In the genomic region with DNA sequence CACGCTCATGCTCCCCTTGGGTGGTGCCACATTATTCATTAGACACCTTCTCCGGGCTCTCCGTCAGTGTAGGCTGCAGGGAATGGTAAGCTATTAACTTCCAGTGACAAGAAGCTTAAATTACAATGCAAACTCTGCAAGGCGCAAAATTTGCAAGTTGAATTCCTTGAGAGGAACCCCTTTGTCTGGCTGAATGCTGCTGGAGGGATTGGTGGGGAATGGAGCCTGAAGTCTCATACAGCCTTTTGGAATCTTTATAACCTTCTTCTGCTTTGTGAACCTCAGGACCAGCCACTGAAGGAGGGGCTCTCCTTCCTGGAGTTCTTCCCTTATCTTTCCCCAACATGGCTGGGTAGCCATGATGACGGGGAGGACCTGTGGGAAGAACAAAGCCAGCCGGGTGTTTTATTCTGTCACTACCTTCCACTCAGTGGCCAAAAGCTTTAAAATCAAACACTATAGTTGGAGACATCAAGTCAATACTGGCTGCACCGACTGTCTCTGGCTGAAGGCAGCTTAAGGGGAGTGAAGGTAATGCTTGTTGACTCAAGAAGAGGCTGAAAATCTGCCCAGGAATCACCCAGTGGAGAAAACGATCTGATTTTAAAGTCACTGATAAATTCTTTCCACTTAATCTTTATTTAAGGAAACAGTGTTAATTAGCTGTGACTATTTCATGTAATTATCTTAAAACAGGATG, we compare ENCODE assay signal across 23 cellular contexts.
DNase-seq lines count a peak whose midpoint lies in the region; ATAC-seq and TF ChIP-seq lines count a peak whose summit lies in the region.
"Had no signal": no experiment of that assay in that cellular context is flagged by ENCODE, and none has a peak within 500 bp of the region (broad histone marks: within the 10 kb centered on the region; RNA-seq: fewer than 3 reads in every experiment).

No MANE protein-coding gene starts in this region.

- H3K36me3 Mint-ChIP-seq in HFFc6 (ENCODE audit: low read depth) = no peaks in the 10 kb centered on the region
- H3K36me3 Mint-ChIP-seq: CD8-positive, alpha-beta T cell; stimulated activated naive B cell treated with anti-CD40 and anti-IgM and Interleukin-4, amounts not matched to agents 10 μg/mL and 1 μg/mL and 100 μg/mL, for 72 hours had no signal

- no peak overlapping the region for H3K23ac ChIP-seq in trophoblast cell (ENCODE audit: low read length)

- TF ChIP-seq CTCF in GM10266 (IDR thresholded peaks at IDR 0.05; ENCODE audit: control insufficient read depth, insufficient read depth, low read depth, missing control alignments) (no peak), HFFc6 (IDR thresholded peaks at IDR 0.05) (no peak)

- H3K36me3 ChIP-seq in HAP-1 (replicated peaks) = no peaks in the 10 kb centered on the region
- no peaks in the 10 kb centered on the region for H3K36me3 ChIP-seq in ectodermal cell (ENCODE audit: control insufficient read depth, insufficient read depth, low read length)
- H3K36me3 ChIP-seq in trophoblast cell (ENCODE audit: control insufficient read depth in 1 of 2, insufficient read depth in 2 of 2, low read length in 2 of 2) = no peaks in the 10 kb centered on the region
- H3K36me3 ChIP-seq: tibial artery had no signal

- no peak overlapping the region for H3K4me2 ChIP-seq in trophoblast cell (ENCODE audit: low read length)
- H3K4me2 ChIP-seq: SK-N-SH had no signal

- H3K4me3 Mint-ChIP-seq in HFFc6 = no peak overlapping the region
- H3K4me3 Mint-ChIP-seq: activated CD8-positive, alpha-beta T cell treated with anti-CD3 and anti-CD28 coated beads for 36 hours; CD8-positive, alpha-beta T cell; central memory CD8-positive, alpha-beta T cell; stimulated activated naive B cell treated with anti-CD40 and anti-IgM and Interleukin-4, amounts not matched to agents 10 μg/mL and 1 μg/mL and 100 μg/mL, for 72 hours; T-helper 2 cell treated with Interferon-gamma antibody and Interleukin-4, amounts not matched to agents 5 μg/mL and 100 μg/mL, for 36 hours had no signal

- no peaks in the 10 kb centered on the region for H3K27me3 ChIP-seq in HAP-1 (ENCODE audit: low read depth)
- H3K27me3 ChIP-seq in ectodermal cell (ENCODE audit: control insufficient read depth, insufficient read depth, low read length, poor library complexity, severe bottlenecking) = no peaks in the 10 kb centered on the region
- no peaks in the 10 kb centered on the region for H3K27me3 ChIP-seq in trophoblast cell (ENCODE audit: insufficient read depth, low read length)
- H3K27me3 ChIP-seq: tibial artery had no signal

- 14 to 21% methylated on average over 7 of the region's 8 CpGs for WGBS in ectodermal cell, 2 experiments
- WGBS in trophoblast cell (ENCODE audit: extremely low coverage, insufficient coverage, insufficient read length) = no CpG with 5 or more reads among the region's 8 CpGs

- H3K9me3 ChIP-seq in HAP-1 = no peaks in the 10 kb centered on the region
- no peaks in the 10 kb centered on the region for H3K9me3 ChIP-seq in ectodermal cell (ENCODE audit: control insufficient read depth, low read length)
- no peaks in the 10 kb centered on the region for H3K9me3 ChIP-seq in trophoblast cell (ENCODE audit: insufficient read depth, low read depth, low read length)
- H3K9me3 ChIP-seq: SK-N-SH, tibial artery had no signal

- ATAC-seq in GM19455 (IDR thresholded peaks at IDR 0.05; ENCODE audit: unreplicated experiment) = no peak
- ATAC-seq: activated CD8-positive, alpha-beta T cell treated with anti-CD3 and anti-CD28 coated beads for 36 hours; CD8-positive, alpha-beta T cell; stimulated activated naive B cell treated with anti-CD40 and anti-IgM and Interleukin-4, amounts not matched to agents 10 μg/mL and 1 μg/mL and 100 μg/mL, for 72 hours had no signal

- no peak overlapping the region for H3K27ac Mint-ChIP-seq in HFFc6
- H3K27ac Mint-ChIP-seq: activated CD8-positive, alpha-beta T cell treated with anti-CD3 and anti-CD28 coated beads for 36 hours; CD8-positive, alpha-beta T cell; stimulated activated naive B cell treated with anti-CD40 and anti-IgM and Interleukin-4, amounts not matched to agents 10 μg/mL and 1 μg/mL and 100 μg/mL, for 72 hours; T-helper 2 cell treated with Interferon-gamma antibody and Interleukin-4, amounts not matched to agents 5 μg/mL and 100 μg/mL, for 36 hours had no signal

- peaks cover 15% of the 10 kb centered on the region for H3K4me1 ChIP-seq in HAP-1
- peaks cover 11% of the 10 kb centered on the region for H3K4me1 ChIP-seq in ectodermal cell (ENCODE audit: control insufficient read depth, insufficient read depth, low read length)
- H3K4me1 ChIP-seq in trophoblast cell (ENCODE audit: control insufficient read depth in 1 of 2, insufficient read depth in 2 of 2, low read length in 2 of 2) = peaks cover 6 to 10% of the 10 kb centered on the region in 2 experiments
- H3K4me1 ChIP-seq: parathyroid adenoma, tibial artery had no signal

- peak overlapping the region; percentile 20 for H2BK120ac ChIP-seq in trophoblast cell (ENCODE audit: insufficient read depth, low read length, poor library complexity)

- no peak overlapping the region for H3K14ac ChIP-seq in trophoblast cell (ENCODE audit: low read length)

- H2BK12ac ChIP-seq in trophoblast cell (ENCODE audit: low read length) = peak overlapping the region; percentile 37

- no peaks in the 10 kb centered on the region for H3K27me3 Mint-ChIP-seq in HFFc6 (ENCODE audit: insufficient read depth)
- H3K27me3 Mint-ChIP-seq: activated CD8-positive, alpha-beta T cell treated with anti-CD3 and anti-CD28 coated beads for 36 hours; central memory CD8-positive, alpha-beta T cell; stimulated activated naive B cell treated with anti-CD40 and anti-IgM and Interleukin-4, amounts not matched to agents 10 μg/mL and 1 μg/mL and 100 μg/mL, for 72 hours had no signal

- no peak overlapping the region for H2AK5ac ChIP-seq in trophoblast cell (ENCODE audit: low read length)

- H2BK5ac ChIP-seq in trophoblast cell (ENCODE audit: low read depth, low read length, poor library complexity) = peak overlapping the region; percentile 54

- in situ Hi-C loops in HAP-1 (cut with MboI; ENCODE audit: low sequenced_read_pairs) = no loop called here

- H3K9me3 Mint-ChIP-seq in HFFc6 = peaks cover 27% of the 10 kb centered on the region
- H3K9me3 Mint-ChIP-seq: activated CD8-positive, alpha-beta T cell treated with anti-CD3 and anti-CD28 coated beads for 36 hours; CD8-positive, alpha-beta T cell; T-helper 2 cell treated with Interferon-gamma antibody and Interleukin-4, amounts not matched to agents 5 μg/mL and 100 μg/mL, for 36 hours had no signal

- no peak overlapping the region for H4K12ac ChIP-seq in trophoblast cell (ENCODE audit: low read depth, low read length)

- H3K27ac ChIP-seq in ectodermal cell (ENCODE audit: insufficient read depth, low read depth, low read length, poor library complexity, severe bottlenecking) = peak overlapping the region; percentile 64
- H3K27ac ChIP-seq in trophoblast cell (ENCODE audit: low read depth, low read length) = peak overlapping the region; percentile 24
- H3K27ac ChIP-seq: parathyroid adenoma, tibial artery had no signal

- no peak overlapping the region for H2AFZ ChIP-seq in trophoblast cell (ENCODE audit: insufficient read depth, low read length, poor library complexity)
- H2AFZ ChIP-seq: parathyroid adenoma had no signal

- no peaks in the 10 kb centered on the region for H3K4me1 Mint-ChIP-seq in HFFc6 (ENCODE audit: low read depth)
- H3K4me1 Mint-ChIP-seq: central memory CD8-positive, alpha-beta T cell; stimulated activated naive B cell treated with anti-CD40 and anti-IgM and Interleukin-4, amounts not matched to agents 10 μg/mL and 1 μg/mL and 100 μg/mL, for 72 hours had no signal

- peak overlapping the region; percentile 83 for H4K91ac ChIP-seq in trophoblast cell (ENCODE audit: low read depth, low read length)

- H3K79me2 ChIP-seq in trophoblast cell (ENCODE audit: control insufficient read depth, insufficient read depth, low read length, poor library complexity) = no peaks in the 10 kb centered on the region
- H3K79me2 ChIP-seq: parathyroid adenoma had no signal

- H3K4ac ChIP-seq in trophoblast cell (ENCODE audit: low read depth, low read length) = peak overlapping the region; percentile 70

- peak; percentile 77 for DNase-seq in HAP-1 (ENCODE audit: low spot score in 2 of 2)
- peak; percentile 70 for DNase-seq in islet precursor cell
- DNase-seq in trophoblast cell = peak in 1 of 2 donors; percentile 33
- no peak for DNase-seq in GM10266 (ENCODE audit: extremely low spot score)
- no peak for DNase-seq in Kasumi-1 (lab: John Stamatoyannopoulos, UW)
- DNase-seq in HFFc6 = no peak
- DNase-seq: activated CD8-positive, alpha-beta T cell treated with anti-CD3 and anti-CD28 coated beads for 36 hours; activated naive CD4-positive, alpha-beta T cell; activated T-cell treated with anti-CD3 and anti-CD28 coated beads, Interleukin-2, amount 50 U/mL, for 1 hour; CD8-positive, alpha-beta T cell; DMS79 treated with DMSO at 0.1 percent for 48 hours; NCI-H187 treated with DMSO at 0.1 percent for 48 hours; NK-92 treated with Interleukin-12 subunit alpha and Interleukin-12 subunit beta, amount 100 ng/mL, for 24 hours; RPMI8226; SK-N-SH; stimulated activated CD4-positive, alpha-beta T cell treated with anti-CD3 and anti-CD28 coated beads, Interleukin-2, amount 100 ng/mL, for 24 hours; stimulated activated naive B cell treated with anti-CD40 and anti-IgM and Interleukin-4, amounts not matched to agents 10 μg/mL and 1 μg/mL and 100 μg/mL, for 72 hours; tibial artery had no signal

- peaks cover 15% of the 10 kb centered on the region for H3K79me1 ChIP-seq in trophoblast cell (ENCODE audit: low read length)

- H3K18ac ChIP-seq in trophoblast cell (ENCODE audit: low read length) = no peak overlapping the region

- H3K4me3 ChIP-seq in HAP-1 (no peak overlapping the region), ectodermal cell (ENCODE audit: insufficient read depth, low read depth, low read length) (no peak overlapping the region), trophoblast cell (ENCODE audit: low read depth, low read length) (no peak overlapping the region)
- H3K4me3 ChIP-seq: tibial artery had no signal

- H3K9ac ChIP-seq in trophoblast cell (ENCODE audit: low read length) = no peak overlapping the region
- H3K9ac ChIP-seq: parathyroid adenoma, SK-N-SH had no signal

- H4K8ac ChIP-seq in trophoblast cell (ENCODE audit: low read depth, low read length) = peak overlapping the region; percentile 76

Comparison
In these comparisons a context has a peak if more than half of its experiments do, and no peak if none do; other contexts are left out.
1. DNase-seq: peak in HAP-1 (2 of 2) and islet precursor cell (single experiment); none in GM10266 (single experiment), Kasumi-1 (0 of 2) and HFFc6 (single experiment).